In genomic region chr9:129197978-129198736, GRCh38 we compare ENCODE assay signal across 8 cellular contexts. TPM values are rescaled to one million over a fixed set of nuclear protein-coding genes. Genes with fewer than 3 reads are reported as not detected.
DNase-seq lines count a peak whose midpoint lies in the region; ATAC-seq and TF ChIP-seq lines count a peak whose summit lies in the region.

No MANE protein-coding gene starts in this region.

- peaks cover 19% of the 10 kb centered on the region for H3K27me3 Mint-ChIP-seq in activated CD4-positive, alpha-beta memory T cell treated with anti-CD3 and anti-CD28 coated beads for 36 hours
- peaks cover 53% of the 10 kb centered on the region for H3K27me3 Mint-ChIP-seq in stimulated activated memory B cell treated with anti-CD40 and anti-IgM and Interleukin-4, amounts not matched to agents 10 μg/mL and 1 μg/mL and 100 μg/mL, for 72 hours

- no peaks in the 10 kb centered on the region for H3K36me3 Mint-ChIP-seq in activated CD4-positive, alpha-beta memory T cell treated with anti-CD3 and anti-CD28 coated beads for 36 hours
- H3K36me3 Mint-ChIP-seq in stimulated activated memory B cell treated with anti-CD40 and anti-IgM and Interleukin-4, amounts not matched to agents 10 μg/mL and 1 μg/mL and 100 μg/mL, for 72 hours: no peaks in the 10 kb centered on the region

- TF ChIP-seq CTCF in AG10803 (conservative IDR thresholded peaks at IDR 0.05; ENCODE audit: low read length): no peak; the same call in 1 of the 2 replicates

- no peaks in the 10 kb centered on the region for H3K36me3 ChIP-seq in trophoblast cell (ENCODE audit: control insufficient read depth in 1 of 2, insufficient read depth in 2 of 2, low read length in 2 of 2)

- no peak overlapping the region for H2BK120ac ChIP-seq in trophoblast cell (ENCODE audit: insufficient read depth, low read length, poor library complexity)

- POLR2A ChIA-PET in activated CD4-positive, alpha-beta memory T cell treated with anti-CD3 and anti-CD28 coated beads for 36 hours (lab: Charles Lee): no interaction called here

- H4K12ac ChIP-seq in trophoblast cell (ENCODE audit: low read depth, low read length): no peak overlapping the region

- no peak overlapping the region for H3K4me3 Mint-ChIP-seq in activated CD4-positive, alpha-beta memory T cell treated with anti-CD3 and anti-CD28 coated beads for 36 hours
- H3K4me3 Mint-ChIP-seq in stimulated activated memory B cell treated with anti-CD40 and anti-IgM and Interleukin-4, amounts not matched to agents 10 μg/mL and 1 μg/mL and 100 μg/mL, for 72 hours: no peak overlapping the region

- H3K14ac ChIP-seq in trophoblast cell (ENCODE audit: low read length): peak overlapping the region; percentile 26

- peak overlapping the region; percentile 32 for H3K18ac ChIP-seq in trophoblast cell (ENCODE audit: low read length)

- H3K79me1 ChIP-seq in trophoblast cell (ENCODE audit: low read length): peaks cover 2% of the 10 kb centered on the region

- no peak overlapping the region for H2AFZ ChIP-seq in trophoblast cell (ENCODE audit: insufficient read depth, low read length, poor library complexity)

- DNase-seq in AG10803 (ENCODE audit: low read depth): peak; percentile 82
- DNase-seq in UCSD-AML1 (lab: John Stamatoyannopoulos, UW; ENCODE audit: unreplicated experiment): peak; percentile 30
- peak; percentile 27 to 88 (median 60) for DNase-seq in head of caudate nucleus
- DNase-seq in trophoblast cell: peak; percentile 61 to 82
- DNase-seq in activated CD4-positive, alpha-beta memory T cell treated with anti-CD3 and anti-CD28 coated beads for 36 hours: no peak
- no peak for DNase-seq in activated naive CD4-positive, alpha-beta T cell (lab: John Stamatoyannopoulos, UW)

- no peak overlapping the region for H4K91ac ChIP-seq in trophoblast cell (ENCODE audit: low read depth, low read length)

- H3K9me3 Mint-ChIP-seq in activated CD4-positive, alpha-beta memory T cell treated with anti-CD3 and anti-CD28 coated beads for 36 hours: no peaks in the 10 kb centered on the region
- H3K9me3 Mint-ChIP-seq in stimulated activated memory B cell treated with anti-CD40 and anti-IgM and Interleukin-4, amounts not matched to agents 10 μg/mL and 1 μg/mL and 100 μg/mL, for 72 hours: no peaks in the 10 kb centered on the region

- H3K27ac Mint-ChIP-seq in activated CD4-positive, alpha-beta memory T cell treated with anti-CD3 and anti-CD28 coated beads for 36 hours: no peak overlapping the region
- no peak overlapping the region for H3K27ac Mint-ChIP-seq in stimulated activated memory B cell treated with anti-CD40 and anti-IgM and Interleukin-4, amounts not matched to agents 10 μg/mL and 1 μg/mL and 100 μg/mL, for 72 hours

- peaks cover 5 to 7% of the 10 kb centered on the region in 2 experiments for H3K4me1 ChIP-seq in trophoblast cell (ENCODE audit: control insufficient read depth in 1 of 2, insufficient read depth in 2 of 2, low read length in 2 of 2)

- H3K79me2 ChIP-seq in trophoblast cell (ENCODE audit: control insufficient read depth, insufficient read depth, low read length, poor library complexity): no peaks in the 10 kb centered on the region

- peak overlapping the region; percentile 16 for H2AK5ac ChIP-seq in trophoblast cell (ENCODE audit: low read length)

- no peaks in the 10 kb centered on the region for H3K27me3 ChIP-seq in trophoblast cell (ENCODE audit: insufficient read depth, low read length)

- no peak overlapping the region for H3K23ac ChIP-seq in trophoblast cell (ENCODE audit: low read length)

- WGBS in trophoblast cell (ENCODE audit: extremely low coverage, insufficient coverage, insufficient read length): no CpG with 5 or more reads among the region's 26 CpGs

- intact Hi-C loops in head of caudate nucleus (cut with DNase I): no loop called here
- intact Hi-C loops in activated CD4-positive, alpha-beta memory T cell treated with anti-CD3 and anti-CD28 coated beads for 36 hours (cut with micrococcal nuclease): no loop called here

- peaks cover 3% of the 10 kb centered on the region for H3K4me1 Mint-ChIP-seq in activated CD4-positive, alpha-beta memory T cell treated with anti-CD3 and anti-CD28 coated beads for 36 hours (ENCODE audit: low read depth)
- peaks cover 8% of the 10 kb centered on the region for H3K4me1 Mint-ChIP-seq in stimulated activated memory B cell treated with anti-CD40 and anti-IgM and Interleukin-4, amounts not matched to agents 10 μg/mL and 1 μg/mL and 100 μg/mL, for 72 hours

- CTCF ChIA-PET in activated CD4-positive, alpha-beta memory T cell treated with anti-CD3 and anti-CD28 coated beads for 36 hours (lab: Charles Lee): interaction anchor here (0.6 kb wide), 1 partner anchor 67 kb away, joined by 3 read pairs; no protein-coding TSS in a partner anchor

- H3K4me3 ChIP-seq in AG10803 (ENCODE audit: low read length) (peak overlapping the region; percentile 38), trophoblast cell (ENCODE audit: low read depth, low read length) (no peak overlapping the region)

- no peak overlapping the region for H3K4ac ChIP-seq in trophoblast cell (ENCODE audit: low read depth, low read length)

- peaks cover 4% of the 10 kb centered on the region for H3K9me3 ChIP-seq in trophoblast cell (ENCODE audit: insufficient read depth, low read depth, low read length)

- no peak overlapping the region for H3K4me2 ChIP-seq in trophoblast cell (ENCODE audit: low read length)

- H4K8ac ChIP-seq in trophoblast cell (ENCODE audit: low read depth, low read length): no peak overlapping the region

- H2BK12ac ChIP-seq in trophoblast cell (ENCODE audit: low read length): peak overlapping the region; percentile 32

- H3K27ac ChIP-seq in trophoblast cell (ENCODE audit: low read depth, low read length): no peak overlapping the region

- H3K9ac ChIP-seq in trophoblast cell (ENCODE audit: low read length): no peak overlapping the region

- no peak overlapping the region for H2BK5ac ChIP-seq in trophoblast cell (ENCODE audit: low read depth, low read length, poor library complexity)

- no peak for ATAC-seq in stimulated activated memory B cell treated with anti-CD40 and anti-IgM and Interleukin-4, amounts not matched to agents 10 μg/mL and 1 μg/mL and 100 μg/mL, for 72 hours
- ATAC-seq in GM18870 (IDR thresholded peaks at IDR 0.05; ENCODE audit: unreplicated experiment): no peak

RNA-seq across cellular contexts. Expression of gene IER5L, which starts 20.1 kb away (rescaled TPM):
- polyA plus RNA-seq in trophoblast cell (2013): 63.3 and 64.2 TPM in 2 replicates
- total RNA-seq in activated CD4-positive, alpha-beta memory T cell treated with anti-CD3 and anti-CD28 coated beads for 36 hours: 1 to 10 TPM; 1.3 to 1.5 TPM

Comparison
In these comparisons a context has a peak if more than half of its experiments do, and no peak if none do; other contexts are left out.
1. DNase-seq: peak in AG10803 (single experiment), UCSD-AML1 (single experiment), head of caudate nucleus (42 of 42) and trophoblast cell (2 of 2); none in activated CD4-positive, alpha-beta memory T cell treated with anti-CD3 and anti-CD28 coated beads for 36 hours (single experiment) and activated naive CD4-positive, alpha-beta T cell (0 of 4).